25 cellular contexts compared by ENCODE assay signal in genomic region chr1:214920337-214920736, GRCh38.
A peak's percentile ranks its signal among the peaks of the same experiment; 100 is the strongest.
DNase-seq lines count a peak whose midpoint lies in the region; ATAC-seq, FAIRE-seq and TF ChIP-seq lines count a peak whose summit lies in the region.
"Had no signal": no experiment of that assay in that cellular context is flagged by ENCODE, and none has a peak within 500 bp of the region (broad histone marks: within the 10 kb centered on the region; RNA-seq: fewer than 3 reads in every experiment).

No MANE protein-coding gene starts in this region.

- FAIRE-seq in H1 (lab: Jason Lieb, UNC) = no peak
- FAIRE-seq: A204.1, G401.6, GM12891, GM19239, H54, K562 had no signal

- no peak for TF ChIP-seq RAD21 in H1 (IDR thresholded peaks at IDR 0.05 in 1 of 2, conservative IDR thresholded peaks at IDR 0.05 in 1 of 2; ENCODE audit: low read depth in 2 of 2, low read length in 2 of 2)

- no peak overlapping the region for H2BK20ac ChIP-seq in H1 (ENCODE audit: low read length)

- CTCF ChIA-PET in H1 (lab: Charles Lee; ENCODE audit: partially characterized antibody) = interaction anchor here (0.5 to 1.7 kb wide), 5 partner anchors 23 to 776 kb away, joined by 3 to 5 read pairs (median 3); no protein-coding TSS in a partner anchor

- H2BK120ac ChIP-seq in H1 (replicated peaks; ENCODE audit: low read depth, low read length) (no peak overlapping the region), mesendoderm (ENCODE audit: low read depth, low read length) (no peak overlapping the region)

- H3K36me3 ChIP-seq in H1 (ENCODE audit: control insufficient read depth in 2 of 4, insufficient read depth in 4 of 4, low read length in 3 of 4) = no peaks in the 10 kb centered on the region
- no peaks in the 10 kb centered on the region for H3K36me3 ChIP-seq in mesendoderm (ENCODE audit: control insufficient read depth, insufficient read depth, low read length)
- H3K36me3 ChIP-seq: BE2C had no signal

- H3K23me2 ChIP-seq in H1 (ENCODE audit: low read depth, low read length) = no peaks in the 10 kb centered on the region

- H3K4me1 ChIP-seq in H1 (replicated peaks in 1 of 4; ENCODE audit: control insufficient read depth in 3 of 4, insufficient read depth in 4 of 4, low read length in 3 of 4) (no peaks in the 10 kb centered on the region), mesendoderm (ENCODE audit: control insufficient read depth, low read depth, low read length) (no peaks in the 10 kb centered on the region)
- H3K4me1 ChIP-seq: BE2C had no signal

- no peaks in the 10 kb centered on the region for H4K20me1 ChIP-seq in H1 (replicated peaks in 1 of 2; ENCODE audit: control insufficient read depth in 1 of 2, insufficient read depth in 2 of 2, low read length in 2 of 2)

- H3K9me3 ChIP-seq in H1 (ENCODE audit: insufficient read depth in 2 of 2, low read depth in 1 of 2, low read length in 1 of 2) = no peaks in the 10 kb centered on the region
- H3K9me3 ChIP-seq: BE2C had no signal

- H3K18ac ChIP-seq in H1 (ENCODE audit: extremely low read depth, low read length) (no peak overlapping the region), mesendoderm (ENCODE audit: low read length) (no peak overlapping the region)

- no peak overlapping the region for H2BK5ac ChIP-seq in H1 (ENCODE audit: low read depth, low read length)
- H2BK5ac ChIP-seq in mesendoderm (ENCODE audit: low read length) = no peak overlapping the region

- H4K8ac ChIP-seq in H1 (ENCODE audit: extremely low read depth, insufficient read depth, low read length) (no peak overlapping the region), mesendoderm (ENCODE audit: low read depth, low read length) (no peak overlapping the region)

- peak; percentile 10 for DNase-seq in SK-MEL-5 (ENCODE audit: low read depth, low spot score)
- DNase-seq in H1 (ENCODE audit: low read depth in 1 of 2, low spot score in 2 of 2) = no peak
- DNase-seq in mesendoderm = peak; percentile 78
- DNase-seq in NK-92 treated with Interleukin-12 subunit alpha and Interleukin-12 subunit beta, amount 100 ng/mL, for 24 hours (lab: John Stamatoyannopoulos, UW) = no peak
- no peak for DNase-seq in SHP77 treated with DMSO at 0.1 percent for 48 hours (lab: John Stamatoyannopoulos, UW)
- DNase-seq: ACHN; BE2C; C1 segment of cervical spinal cord; CD4-positive, CD25-positive, alpha-beta regulatory T cell; CD8-positive, alpha-beta memory T cell; COR-L47; DMS 273 treated with DMSO at 0.1 percent for 48 hours; GM23248; HCEC 1CT; HFFc6; IMR-90 had no signal

- H2AFZ ChIP-seq in H1 (ENCODE audit: low read length) = no peak overlapping the region

- H3K79me1 ChIP-seq in H1 (ENCODE audit: low read depth, low read length) (no peaks in the 10 kb centered on the region), mesendoderm (ENCODE audit: low read length) (no peaks in the 10 kb centered on the region)

- 0 out of 2 replicates have a peak overlapping the region, but pooled peaks have one; percentile 41 for H2BK15ac ChIP-seq in H1 (ENCODE audit: low read length)
- H2BK15ac ChIP-seq in mesendoderm (replicated peaks; ENCODE audit: low read depth) = no peak overlapping the region

- no peak for TF ChIP-seq POLR2A in H1 (IDR thresholded peaks at IDR 0.05; ENCODE audit: control extremely low read depth in 1 of 2, low read depth in 2 of 2, low read length in 2 of 2)

- H3K56ac ChIP-seq in H1 (replicated peaks; ENCODE audit: insufficient read length, low read depth, low read length) (no peak overlapping the region), mesendoderm (ENCODE audit: low read length) (no peak overlapping the region)

- WGBS in H1 (ENCODE audit: extremely low coverage in 1 of 2, insufficient coverage in 1 of 2, insufficient read length in 1 of 2, insufficient replicate concordance in 2 of 2, low coverage in 1 of 2, low lambda C conversion rate in 2 of 2, missing lambda C conversion rate in 1 of 2), 2 experiments = 90% methylated on average over 2 of the region's 2 CpGs; no CpG with 5 or more reads in 1 of the 2 experiments
- WGBS in mesendoderm (ENCODE audit: extremely low coverage, insufficient coverage, low lambda C conversion rate) = no CpG with 5 or more reads among the region's 2 CpGs

- no peak overlapping the region for H3K23ac ChIP-seq in H1 (ENCODE audit: insufficient read length)
- H3K23ac ChIP-seq in mesendoderm (ENCODE audit: low read length) = no peak overlapping the region

- in situ Hi-C loops in SK-MEL-5 (cut with HindIII; ENCODE audit: low pct_unique_long_range_greater_than_20kb, low sequenced_read_pairs) = no loop called here

- H3K4me3 ChIP-seq in H1 (ENCODE audit: extremely low read depth in 1 of 4, insufficient read depth in 2 of 4, low read depth in 3 of 4, low read length in 4 of 4) = no peak overlapping the region
- H3K4me3 ChIP-seq in mesendoderm (ENCODE audit: low read length) = no peak overlapping the region
- H3K4me3 ChIP-seq: GM23248, K562 had no signal

- no peak overlapping the region for H3K9ac ChIP-seq in H1 (replicated peaks in 1 of 4; ENCODE audit: extremely low read depth in 1 of 4, low read depth in 3 of 4, low read length in 3 of 4)
- H3K9ac ChIP-seq in mesendoderm (ENCODE audit: low read length) = no peak overlapping the region
- H3K9ac ChIP-seq: GM23248 had no signal

- H3K79me2 ChIP-seq in H1 (ENCODE audit: control insufficient read depth in 1 of 2, insufficient read depth in 2 of 2, low read length in 2 of 2) (no peaks in the 10 kb centered on the region), mesendoderm (ENCODE audit: control insufficient read depth, insufficient read depth, low read length) (no peaks in the 10 kb centered on the region)

- H2BK12ac ChIP-seq in H1 (ENCODE audit: low read depth, low read length) = no peak overlapping the region

- no peaks in the 10 kb centered on the region for H3K27me3 ChIP-seq in H1 (replicated peaks in 1 of 4; ENCODE audit: control insufficient read depth in 3 of 4, extremely low read depth in 1 of 4, insufficient read depth in 3 of 4, low read length in 3 of 4)
- no peaks in the 10 kb centered on the region for H3K27me3 ChIP-seq in mesendoderm (ENCODE audit: insufficient read depth, low read length, poor library complexity)
- H3K27me3 ChIP-seq: BE2C had no signal

- POLR2A ChIA-PET in H1 (lab: Charles Lee; ENCODE audit: partially characterized antibody) = no interaction called here

- H3K27ac ChIP-seq in H1 (ENCODE audit: low read depth, low read length) = no peak overlapping the region
- H3K27ac ChIP-seq in mesendoderm (ENCODE audit: low read depth, low read length) = no peak overlapping the region
- H3K27ac ChIP-seq: GM23248, HL-60 had no signal

- H2AK5ac ChIP-seq in H1 (ENCODE audit: low read depth, low read length) (no peak overlapping the region), mesendoderm (ENCODE audit: low read length) (no peak overlapping the region)

- no peak overlapping the region for H3K14ac ChIP-seq in H1 (ENCODE audit: insufficient read length)

- H4K5ac ChIP-seq in H1 (ENCODE audit: insufficient read length, low read depth, low read length) (no peak overlapping the region), mesendoderm (ENCODE audit: low read length) (no peak overlapping the region)

- no peak for TF ChIP-seq CTCF in H1 (IDR thresholded peaks at IDR 0.05; ENCODE audit: control extremely low read depth in 1 of 3, insufficient read depth in 1 of 3, low read depth in 1 of 3, low read length in 3 of 3)

- TF ChIP-seq EP300 in H1 (IDR thresholded peaks at IDR 0.05; ENCODE audit: borderline replicate concordance in 1 of 2, low read depth in 2 of 2, low read length in 2 of 2) = no peak

- no peak overlapping the region for H3K4me2 ChIP-seq in H1 (ENCODE audit: insufficient read depth in 1 of 2, low read depth in 2 of 2, low read length in 2 of 2)
- H3K4me2 ChIP-seq in mesendoderm (ENCODE audit: low read length) = no peak overlapping the region

- H4K91ac ChIP-seq in H1 (replicated peaks; ENCODE audit: insufficient read length, low read length) = no peak overlapping the region

- no peak for ATAC-seq in HG03439 (IDR thresholded peaks at IDR 0.05; ENCODE audit: unreplicated experiment)
- ATAC-seq in HG03175 (IDR thresholded peaks at IDR 0.05; ENCODE audit: unreplicated experiment) = no peak
- ATAC-seq: K562 had no signal

- H3K4ac ChIP-seq in H1 (replicated peaks; ENCODE audit: insufficient read length, low read depth, low read length) = no peak overlapping the region
- no peak overlapping the region for H3K4ac ChIP-seq in mesendoderm (ENCODE audit: low read depth, low read length)

TF ChIP-seq in H1, 55 proteins besides CTCF, POLR2A, EP300 and RAD21 (continues in another document):
- no peak for TF ChIP-seq SUZ12 (IDR thresholded peaks at IDR 0.05; ENCODE audit: low read length)
- no peak for TF ChIP-seq SRF (IDR thresholded peaks at IDR 0.05; ENCODE audit: low read depth, low read length)
- no peak for TF ChIP-seq NANOG (IDR thresholded peaks at IDR 0.05; ENCODE audit: insufficient read depth, low read depth, low read length, poor library complexity, severe bottlenecking)
- TF ChIP-seq CTBP2 (IDR thresholded peaks at IDR 0.05; ENCODE audit: borderline replicate concordance, insufficient read depth, insufficient read length, low read length) = no peak
- no peak for TF ChIP-seq RXRA (IDR thresholded peaks at IDR 0.05; ENCODE audit: insufficient read depth, low read depth, low read length)
- no peak for TF ChIP-seq TBP (IDR thresholded peaks at IDR 0.05; ENCODE audit: low read depth, low read length)
- no peak for TF ChIP-seq HDAC2 (IDR thresholded peaks at IDR 0.05; ENCODE audit: borderline replicate concordance in 1 of 2, low read depth in 2 of 2, low read length in 2 of 2)
- TF ChIP-seq SIN3A (conservative IDR thresholded peaks at IDR 0.05 in 1 of 2, IDR thresholded peaks at IDR 0.05 in 1 of 2; ENCODE audit: low read depth in 1 of 2, low read length in 2 of 2) = no peak
- no peak for TF ChIP-seq JUND (IDR thresholded peaks at IDR 0.05; ENCODE audit: low read length)
- no peak for TF ChIP-seq RBBP5 (IDR thresholded peaks at IDR 0.05; ENCODE audit: borderline replicate concordance, low read depth, low read length)
- no peak for TF ChIP-seq CHD1 (IDR thresholded peaks at IDR 0.05; ENCODE audit: low read depth, low read length)
- no peak for TF ChIP-seq KDM1A (IDR thresholded peaks at IDR 0.05; ENCODE audit: borderline replicate concordance, low read length)
- TF ChIP-seq E2F6 (IDR thresholded peaks at IDR 0.05) = no peak
- TF ChIP-seq CBX8 (IDR thresholded peaks at IDR 0.05; ENCODE audit: borderline replicate concordance, low read depth, low read length) = no peak
- no peak for TF ChIP-seq TCF12 (IDR thresholded peaks at IDR 0.05; ENCODE audit: low read depth, low read length)

Comparison
In these comparisons a context has a peak if more than half of its experiments do, and no peak if none do; other contexts are left out.
1. DNase-seq: peak in SK-MEL-5 (single experiment) and mesendoderm (single experiment); none in H1 (0 of 2), NK-92 treated with Interleukin-12 subunit alpha and Interleukin-12 subunit beta, amount 100 ng/mL, for 24 hours (single experiment) and SHP77 treated with DMSO at 0.1 percent for 48 hours (single experiment).